8 cellular contexts compared by ENCODE assay signal in the genomic region with DNA sequence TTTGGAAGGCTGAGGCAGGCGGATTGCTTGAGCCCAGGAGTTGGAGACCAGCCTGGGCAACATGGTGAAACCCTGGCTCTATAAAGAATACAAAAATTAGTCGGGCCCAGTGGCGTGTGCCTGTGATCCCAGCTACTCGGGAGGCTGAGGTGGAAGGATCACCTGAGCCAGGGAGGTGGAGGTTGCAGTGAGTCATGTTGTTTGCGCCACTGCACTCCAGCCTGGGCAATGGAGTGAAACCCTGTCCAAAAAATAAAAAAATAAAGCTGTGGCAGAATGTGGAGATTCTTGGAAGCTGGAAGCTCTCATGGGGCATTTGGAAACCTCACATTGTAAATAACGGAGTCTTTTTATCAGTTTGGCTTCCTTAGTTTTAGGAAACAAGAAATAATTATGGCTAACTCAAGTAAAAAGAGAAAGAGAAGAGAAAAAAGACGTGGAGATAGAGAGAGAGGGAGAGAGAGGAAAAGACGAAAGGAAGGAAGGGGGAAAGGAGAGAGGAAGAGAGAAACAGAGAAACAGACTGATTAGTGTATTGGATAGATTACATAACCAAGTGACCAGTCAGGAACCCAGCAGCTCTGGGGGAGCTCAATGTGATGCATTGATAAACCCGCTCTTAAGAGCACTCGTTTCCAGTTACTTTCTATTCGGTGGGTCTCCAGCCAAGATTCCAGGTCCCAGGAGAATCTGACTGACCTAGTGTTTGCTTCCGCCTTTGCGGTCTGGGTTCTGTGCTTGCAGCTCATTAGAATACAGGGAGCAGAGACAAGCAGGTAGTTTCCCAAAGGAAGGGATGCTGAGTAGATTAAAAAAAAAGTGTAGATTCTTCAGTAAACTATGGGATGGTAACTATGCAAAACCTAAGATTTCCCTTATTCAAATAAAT. TPM values are rescaled to one million over a fixed set of nuclear protein-coding genes. Genes with fewer than 3 reads are reported as not detected.
A peak's percentile ranks its signal among the peaks of the same experiment; 100 is the strongest.
DNase-seq lines count a peak whose midpoint lies in the region; ATAC-seq and TF ChIP-seq lines count a peak whose summit lies in the region.

No MANE protein-coding gene starts in this region.

- intact Hi-C loops in activated T-helper 1 cell treated with anti-CD3 and anti-CD28 coated beads, Interleukin-12 subunit alpha, Interleukin-12 subunit beta, Interleukin-2, Interleukin-4 antibody, amounts not matched to agents 30 ng/mL and 10 ng/mL and 1 ng/mL, durations not matched to agents 14 hours and 24 hours and 36 hours (cut with micrococcal nuclease): loop anchor here (5.0 kb wide), 3 partner anchors 105 to 1350 kb away; no protein-coding TSS in a partner anchor
- intact Hi-C loops in ovary (cut with DNase I): no loop called here

- H3K27ac ChIP-seq in cardiac muscle cell (no peak overlapping the region), ovary (peak overlapping the region in 1 of 2 donors; percentile 86)

- TF ChIP-seq CTCF in cardiac muscle cell (IDR thresholded peaks at IDR 0.05; ENCODE audit: low read depth, low read length): no peak
- no peak for TF ChIP-seq CTCF in ovary (IDR thresholded peaks at IDR 0.05)

- CTCF ChIA-PET in activated CD4-positive, alpha-beta T cell treated with anti-CD3 and anti-CD28 coated beads, Interleukin-2, amount 10 ng/mL, durations not matched to agents 7 days and 5 days (lab: Charles Lee): interaction anchor here (0.9 to 1.8 kb wide), 4 partner anchors 11 to 177 kb away, joined by 3 to 4 read pairs (median 4); no protein-coding TSS in a partner anchor

- WGBS in ovary, 3 donors: 23 to 32% (median 25%) methylated on average over 13 of the region's 13 CpGs

- H3K36me3 ChIP-seq in cardiac muscle cell: no peaks in the 10 kb centered on the region
- H3K36me3 ChIP-seq in ovary: no peaks in the 10 kb centered on the region

- no peak for TF ChIP-seq EP300 in ovary (IDR thresholded peaks at IDR 0.05)

- H3K9me3 ChIP-seq in cardiac muscle cell (ENCODE audit: low read depth) (no peaks in the 10 kb centered on the region), ovary (no peaks in the 10 kb centered on the region)

- peak overlapping the region; percentile 94 for H3K27ac Mint-ChIP-seq in activated CD4-positive, alpha-beta T cell treated with anti-CD3 and anti-CD28 coated beads, Interleukin-2, amount 10 ng/mL, durations not matched to agents 7 days and 5 days
- H3K27ac Mint-ChIP-seq in activated T-helper 1 cell treated with anti-CD3 and anti-CD28 coated beads, Interleukin-12 subunit alpha, Interleukin-12 subunit beta, Interleukin-2, Interleukin-4 antibody, amounts not matched to agents 30 ng/mL and 10 ng/mL and 1 ng/mL, durations not matched to agents 14 hours and 24 hours and 36 hours: peak overlapping the region; percentile 85

- peaks cover 9% of the 10 kb centered on the region for H3K36me3 Mint-ChIP-seq in activated CD4-positive, alpha-beta T cell treated with anti-CD3 and anti-CD28 coated beads, Interleukin-2, amount 10 ng/mL, durations not matched to agents 7 days and 5 days (ENCODE audit: low read depth)
- peaks cover 4% of the 10 kb centered on the region for H3K36me3 Mint-ChIP-seq in activated T-helper 1 cell treated with anti-CD3 and anti-CD28 coated beads, Interleukin-12 subunit alpha, Interleukin-12 subunit beta, Interleukin-2, Interleukin-4 antibody, amounts not matched to agents 30 ng/mL and 10 ng/mL and 1 ng/mL, durations not matched to agents 14 hours and 24 hours and 36 hours (ENCODE audit: low read depth)

- peak overlapping the region; percentile 89 for H3K4me3 Mint-ChIP-seq in activated CD4-positive, alpha-beta T cell treated with anti-CD3 and anti-CD28 coated beads, Interleukin-2, amount 10 ng/mL, durations not matched to agents 7 days and 5 days
- peak overlapping the region; percentile 97 for H3K4me3 Mint-ChIP-seq in activated T-helper 1 cell treated with anti-CD3 and anti-CD28 coated beads, Interleukin-12 subunit alpha, Interleukin-12 subunit beta, Interleukin-2, Interleukin-4 antibody, amounts not matched to agents 30 ng/mL and 10 ng/mL and 1 ng/mL, durations not matched to agents 14 hours and 24 hours and 36 hours

- no peaks in the 10 kb centered on the region for H3K27me3 Mint-ChIP-seq in activated CD4-positive, alpha-beta T cell treated with anti-CD3 and anti-CD28 coated beads, Interleukin-2, amount 10 ng/mL, durations not matched to agents 7 days and 5 days
- H3K27me3 Mint-ChIP-seq in activated T-helper 1 cell treated with anti-CD3 and anti-CD28 coated beads, Interleukin-12 subunit alpha, Interleukin-12 subunit beta, Interleukin-2, Interleukin-4 antibody, amounts not matched to agents 30 ng/mL and 10 ng/mL and 1 ng/mL, durations not matched to agents 14 hours and 24 hours and 36 hours (ENCODE audit: insufficient read depth): peaks cover 6% of the 10 kb centered on the region

- no peak for ATAC-seq in HG03280 (IDR thresholded peaks at IDR 0.05; ENCODE audit: unreplicated experiment)
- no peak for ATAC-seq in HG02610 (IDR thresholded peaks at IDR 0.05; ENCODE audit: unreplicated experiment)

- H3K4me1 ChIP-seq in cardiac muscle cell (ENCODE audit: low read depth) (peaks cover 5% of the 10 kb centered on the region), ovary (ENCODE audit: insufficient read depth) (peaks cover 3% of the 10 kb centered on the region)

- H3K4me3 ChIP-seq in cardiac muscle cell (peak overlapping the region; percentile 90), ovary (peak overlapping the region; percentile 84)

- peak; percentile 6 for DNase-seq in activated CD4-positive, alpha-beta T cell treated with anti-CD3 and anti-CD28 coated beads, Interleukin-2, amount 10 ng/mL, durations not matched to agents 7 days and 5 days
- DNase-seq in activated CD4-positive, alpha-beta T cell treated with anti-CD3 and anti-CD28 coated beads for 1 hour: no peak
- DNase-seq in NCI-H2029 (lab: John Stamatoyannopoulos, UW): peak; percentile 45
- no peak for DNase-seq in activated T-helper 1 cell treated with anti-CD3 and anti-CD28 coated beads, Interleukin-12 subunit alpha, Interleukin-12 subunit beta, Interleukin-2, Interleukin-4 antibody, amounts not matched to agents 30 ng/mL and 10 ng/mL and 1 ng/mL, durations not matched to agents 14 hours and 24 hours and 36 hours (ENCODE audit: low spot score)
- peak; percentile 20 to 83 for DNase-seq in cardiac muscle cell (ENCODE audit: low read depth in 1 of 2, low spot score in 1 of 2)
- peak; percentile 55 to 69 (median 64) for DNase-seq in ovary

- H3K9me3 Mint-ChIP-seq in activated CD4-positive, alpha-beta T cell treated with anti-CD3 and anti-CD28 coated beads, Interleukin-2, amount 10 ng/mL, durations not matched to agents 7 days and 5 days: no peaks in the 10 kb centered on the region
- H3K9me3 Mint-ChIP-seq in activated T-helper 1 cell treated with anti-CD3 and anti-CD28 coated beads, Interleukin-12 subunit alpha, Interleukin-12 subunit beta, Interleukin-2, Interleukin-4 antibody, amounts not matched to agents 30 ng/mL and 10 ng/mL and 1 ng/mL, durations not matched to agents 14 hours and 24 hours and 36 hours: no peaks in the 10 kb centered on the region

- POLR2A ChIA-PET in activated CD4-positive, alpha-beta T cell treated with anti-CD3 and anti-CD28 coated beads, Interleukin-2, amount 10 ng/mL, durations not matched to agents 7 days and 5 days (lab: Charles Lee): interaction anchor here (1.5 kb wide), 1 partner anchor 23 kb away, joined by 9 read pairs; a partner anchor contains a TSS

- no peak for TF ChIP-seq POLR2A in ovary (IDR thresholded peaks at IDR 0.05)

- no peaks in the 10 kb centered on the region for H3K27me3 ChIP-seq in cardiac muscle cell
- no peaks in the 10 kb centered on the region for H3K27me3 ChIP-seq in ovary

- peaks cover 23% of the 10 kb centered on the region for H3K4me1 Mint-ChIP-seq in activated CD4-positive, alpha-beta T cell treated with anti-CD3 and anti-CD28 coated beads, Interleukin-2, amount 10 ng/mL, durations not matched to agents 7 days and 5 days
- H3K4me1 Mint-ChIP-seq in activated T-helper 1 cell treated with anti-CD3 and anti-CD28 coated beads, Interleukin-12 subunit alpha, Interleukin-12 subunit beta, Interleukin-2, Interleukin-4 antibody, amounts not matched to agents 30 ng/mL and 10 ng/mL and 1 ng/mL, durations not matched to agents 14 hours and 24 hours and 36 hours (ENCODE audit: low read depth): peaks cover 31% of the 10 kb centered on the region

RNA-seq across cellular contexts. Expression of a gene that starts 1.1 kb away (rescaled TPM):
- total RNA-seq in activated CD4-positive, alpha-beta T cell treated with anti-CD3 and anti-CD28 coated beads, Interleukin-2, amount 10 ng/mL, durations not matched to agents 7 days and 5 days: 10 to 100 TPM; 22.4 to 25.2 TPM
- 18.9 and 21.0 TPM in 2 replicates for total RNA-seq in activated T-helper 1 cell treated with anti-CD3 and anti-CD28 coated beads, Interleukin-12 subunit alpha, Interleukin-12 subunit beta, Interleukin-2, Interleukin-4 antibody, amounts not matched to agents 30 ng/mL and 10 ng/mL and 1 ng/mL, durations not matched to agents 14 hours and 24 hours and 36 hours
- total RNA-seq in cardiac muscle cell (21.8 and 23.0 TPM in 2 replicates), ovary (10 to 100 TPM; 15.8 to 21.6 (median 18.4) TPM)
- polyA plus RNA-seq in cardiac muscle cell (10.9 and 12.7 TPM in 2 replicates), ovary (10 to 100 TPM in 1 of 2 donors, 1 to 10 TPM in 1; 6.5 to 10.5 TPM)

RNA-seq across cellular contexts. Expression of a gene that starts 22.6 kb away (rescaled TPM):
- total RNA-seq in activated CD4-positive, alpha-beta T cell treated with anti-CD3 and anti-CD28 coated beads, Interleukin-2, amount 10 ng/mL, durations not matched to agents 7 days and 5 days: 10 to 100 TPM; 58.2 to 64.6 TPM
- total RNA-seq in activated T-helper 1 cell treated with anti-CD3 and anti-CD28 coated beads, Interleukin-12 subunit alpha, Interleukin-12 subunit beta, Interleukin-2, Interleukin-4 antibody, amounts not matched to agents 30 ng/mL and 10 ng/mL and 1 ng/mL, durations not matched to agents 14 hours and 24 hours and 36 hours: 64.6 and 72.5 TPM in 2 replicates
- total RNA-seq in cardiac muscle cell: 43.0 and 56.2 TPM in 2 replicates
- 143 and 169 TPM in 2 replicates for polyA plus RNA-seq in cardiac muscle cell
- total RNA-seq in ovary: 10 to 100 TPM; 37.7 to 81.3 (median 52.3) TPM
- 10 to 100 TPM; 73.8 to 83.2 TPM for polyA plus RNA-seq in ovary

RNA-seq across cellular contexts. Expression of a gene that starts 51.4 kb away (rescaled TPM):
- 10 to 100 TPM; 50.1 to 52.3 TPM for total RNA-seq in activated CD4-positive, alpha-beta T cell treated with anti-CD3 and anti-CD28 coated beads, Interleukin-2, amount 10 ng/mL, durations not matched to agents 7 days and 5 days
- total RNA-seq in activated T-helper 1 cell treated with anti-CD3 and anti-CD28 coated beads, Interleukin-12 subunit alpha, Interleukin-12 subunit beta, Interleukin-2, Interleukin-4 antibody, amounts not matched to agents 30 ng/mL and 10 ng/mL and 1 ng/mL, durations not matched to agents 14 hours and 24 hours and 36 hours: 66.6 and 71.3 TPM in 2 replicates
- total RNA-seq in cardiac muscle cell: 28.3 and 42.6 TPM in 2 replicates
- polyA plus RNA-seq in cardiac muscle cell: 34.8 and 39.7 TPM in 2 replicates
- 10 to 100 TPM; 19.0 to 41.3 (median 35.0) TPM for total RNA-seq in ovary
- 10 to 100 TPM; 19.7 to 28.9 TPM for polyA plus RNA-seq in ovary

Comparison
In these comparisons a context has a peak if more than half of its experiments do, and no peak if none do; other contexts are left out.
1. DNase-seq: peak in activated CD4-positive, alpha-beta T cell treated with anti-CD3 and anti-CD28 coated beads, Interleukin-2, amount 10 ng/mL, durations not matched to agents 7 days and 5 days (single experiment), NCI-H2029 (single experiment), cardiac muscle cell (2 of 2) and ovary (5 of 5); none in activated CD4-positive, alpha-beta T cell treated with anti-CD3 and anti-CD28 coated beads for 1 hour (single experiment) and activated T-helper 1 cell treated with anti-CD3 and anti-CD28 coated beads, Interleukin-12 subunit alpha, Interleukin-12 subunit beta, Interleukin-2, Interleukin-4 antibody, amounts not matched to agents 30 ng/mL and 10 ng/mL and 1 ng/mL, durations not matched to agents 14 hours and 24 hours and 36 hours (single experiment).